Comparison of ENCODE assay signal across 2 cellular contexts in the genomic region with DNA sequence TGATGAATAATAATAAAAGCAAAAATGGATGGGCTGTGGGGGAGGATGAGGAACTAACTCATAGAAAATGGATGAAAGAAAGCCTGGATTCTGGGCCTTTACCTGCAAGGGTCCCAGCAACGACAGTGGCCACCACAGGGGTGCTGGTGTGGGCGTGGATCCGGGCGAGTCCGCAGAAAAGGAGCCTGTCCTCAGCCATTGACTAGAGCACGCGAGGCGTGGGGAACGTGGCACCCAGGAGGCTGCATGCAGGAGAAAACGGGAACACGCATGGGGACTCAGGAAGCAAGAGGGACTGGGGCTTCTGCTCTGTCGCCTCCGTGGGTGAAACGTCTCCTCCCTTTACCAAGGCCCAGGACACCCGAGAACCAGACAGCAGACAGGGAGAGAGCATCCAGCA.
TF ChIP-seq lines count a peak whose summit lies in the region.

No MANE protein-coding gene starts in this region.

TF ChIP-seq in GM23338, 12 proteins besides CTCF, POLR2A, EP300 and RAD21 (continued from another document):
- no peak for TF ChIP-seq REST (IDR thresholded peaks at IDR 0.05; ENCODE audit: unreplicated experiment)
- TF ChIP-seq EZH2phosphoT487 (IDR thresholded peaks at IDR 0.05; ENCODE audit: unreplicated experiment) = no peak
- TF ChIP-seq, protein P1, sequence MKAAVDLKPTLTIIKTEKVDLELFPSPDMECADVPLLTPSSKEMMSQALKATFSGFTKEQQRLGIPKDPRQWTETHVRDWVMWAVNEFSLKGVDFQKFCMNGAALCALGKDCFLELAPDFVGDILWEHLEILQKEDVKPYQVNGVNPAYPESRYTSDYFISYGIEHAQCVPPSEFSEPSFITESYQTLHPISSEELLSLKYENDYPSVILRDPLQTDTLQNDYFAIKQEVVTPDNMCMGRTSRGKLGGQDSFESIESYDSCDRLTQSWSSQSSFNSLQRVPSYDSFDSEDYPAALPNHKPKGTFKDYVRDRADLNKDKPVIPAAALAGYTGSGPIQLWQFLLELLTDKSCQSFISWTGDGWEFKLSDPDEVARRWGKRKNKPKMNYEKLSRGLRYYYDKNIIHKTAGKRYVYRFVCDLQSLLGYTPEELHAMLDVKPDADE (IDR thresholded peaks at IDR 0.05) = no peak
TF ChIP-seq in GM23338: peak in this region for 0.

TF ChIP-seq in WTC11, 78 proteins besides CTCF, POLR2A, EP300 and RAD21 (continued from another document):
- TF ChIP-seq, protein P2, sequence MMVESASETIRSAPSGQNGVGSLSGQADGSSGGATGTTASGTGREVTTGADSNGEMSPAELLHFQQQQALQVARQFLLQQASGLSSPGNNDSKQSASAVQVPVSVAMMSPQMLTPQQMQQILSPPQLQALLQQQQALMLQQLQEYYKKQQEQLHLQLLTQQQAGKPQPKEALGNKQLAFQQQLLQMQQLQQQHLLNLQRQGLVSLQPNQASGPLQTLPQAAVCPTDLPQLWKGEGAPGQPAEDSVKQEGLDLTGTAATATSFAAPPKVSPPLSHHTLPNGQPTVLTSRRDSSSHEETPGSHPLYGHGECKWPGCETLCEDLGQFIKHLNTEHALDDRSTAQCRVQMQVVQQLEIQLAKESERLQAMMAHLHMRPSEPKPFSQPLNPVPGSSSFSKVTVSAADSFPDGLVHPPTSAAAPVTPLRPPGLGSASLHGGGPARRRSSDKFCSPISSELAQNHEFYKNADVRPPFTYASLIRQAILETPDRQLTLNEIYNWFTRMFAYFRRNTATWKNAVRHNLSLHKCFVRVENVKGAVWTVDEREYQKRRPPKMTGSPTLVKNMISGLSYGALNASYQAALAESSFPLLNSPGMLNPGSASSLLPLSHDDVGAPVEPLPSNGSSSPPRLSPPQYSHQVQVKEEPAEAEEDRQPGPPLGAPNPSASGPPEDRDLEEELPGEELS (CRISPR knock-in tag; IDR thresholded peaks at IDR 0.05) = no peak
- TF ChIP-seq FOXK1 (CRISPR knock-in tag; IDR thresholded peaks at IDR 0.05) (no peak), MLX (CRISPR knock-in tag; IDR thresholded peaks at IDR 0.05) (no peak), IRF1 (CRISPR knock-in tag; IDR thresholded peaks at IDR 0.05) (no peak), MXD4 (CRISPR knock-in tag; IDR thresholded peaks at IDR 0.05; ENCODE audit: borderline replicate concordance) (no peak), ZNF219 (CRISPR knock-in tag; IDR thresholded peaks at IDR 0.05; ENCODE audit: borderline replicate concordance) (no peak), CREM (CRISPR knock-in tag; IDR thresholded peaks at IDR 0.05) (no peak), SMAD3 (CRISPR knock-in tag; IDR thresholded peaks at IDR 0.05; ENCODE audit: borderline replicate concordance) (no peak), EMX1 (CRISPR knock-in tag; IDR thresholded peaks at IDR 0.05) (no peak), ZNF396 (CRISPR knock-in tag; IDR thresholded peaks at IDR 0.05; ENCODE audit: borderline replicate concordance) (no peak), ZNF416 (CRISPR knock-in tag; IDR thresholded peaks at IDR 0.05) (no peak), ATF1 (CRISPR knock-in tag; IDR thresholded peaks at IDR 0.05) (no peak), ZNF263 (CRISPR knock-in tag; IDR thresholded peaks at IDR 0.05; ENCODE audit: low read depth) (no peak)
- TF ChIP-seq, protein P3, sequence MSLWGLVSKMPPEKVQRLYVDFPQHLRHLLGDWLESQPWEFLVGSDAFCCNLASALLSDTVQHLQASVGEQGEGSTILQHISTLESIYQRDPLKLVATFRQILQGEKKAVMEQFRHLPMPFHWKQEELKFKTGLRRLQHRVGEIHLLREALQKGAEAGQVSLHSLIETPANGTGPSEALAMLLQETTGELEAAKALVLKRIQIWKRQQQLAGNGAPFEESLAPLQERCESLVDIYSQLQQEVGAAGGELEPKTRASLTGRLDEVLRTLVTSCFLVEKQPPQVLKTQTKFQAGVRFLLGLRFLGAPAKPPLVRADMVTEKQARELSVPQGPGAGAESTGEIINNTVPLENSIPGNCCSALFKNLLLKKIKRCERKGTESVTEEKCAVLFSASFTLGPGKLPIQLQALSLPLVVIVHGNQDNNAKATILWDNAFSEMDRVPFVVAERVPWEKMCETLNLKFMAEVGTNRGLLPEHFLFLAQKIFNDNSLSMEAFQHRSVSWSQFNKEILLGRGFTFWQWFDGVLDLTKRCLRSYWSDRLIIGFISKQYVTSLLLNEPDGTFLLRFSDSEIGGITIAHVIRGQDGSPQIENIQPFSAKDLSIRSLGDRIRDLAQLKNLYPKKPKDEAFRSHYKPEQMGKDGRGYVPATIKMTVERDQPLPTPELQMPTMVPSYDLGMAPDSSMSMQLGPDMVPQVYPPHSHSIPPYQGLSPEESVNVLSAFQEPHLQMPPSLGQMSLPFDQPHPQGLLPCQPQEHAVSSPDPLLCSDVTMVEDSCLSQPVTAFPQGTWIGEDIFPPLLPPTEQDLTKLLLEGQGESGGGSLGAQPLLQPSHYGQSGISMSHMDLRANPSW (CRISPR knock-in tag; conservative IDR thresholded peaks at IDR 0.05; ENCODE audit: low read depth) = no peak
